1 cellular context compared by ENCODE assay signal in the genomic region with DNA sequence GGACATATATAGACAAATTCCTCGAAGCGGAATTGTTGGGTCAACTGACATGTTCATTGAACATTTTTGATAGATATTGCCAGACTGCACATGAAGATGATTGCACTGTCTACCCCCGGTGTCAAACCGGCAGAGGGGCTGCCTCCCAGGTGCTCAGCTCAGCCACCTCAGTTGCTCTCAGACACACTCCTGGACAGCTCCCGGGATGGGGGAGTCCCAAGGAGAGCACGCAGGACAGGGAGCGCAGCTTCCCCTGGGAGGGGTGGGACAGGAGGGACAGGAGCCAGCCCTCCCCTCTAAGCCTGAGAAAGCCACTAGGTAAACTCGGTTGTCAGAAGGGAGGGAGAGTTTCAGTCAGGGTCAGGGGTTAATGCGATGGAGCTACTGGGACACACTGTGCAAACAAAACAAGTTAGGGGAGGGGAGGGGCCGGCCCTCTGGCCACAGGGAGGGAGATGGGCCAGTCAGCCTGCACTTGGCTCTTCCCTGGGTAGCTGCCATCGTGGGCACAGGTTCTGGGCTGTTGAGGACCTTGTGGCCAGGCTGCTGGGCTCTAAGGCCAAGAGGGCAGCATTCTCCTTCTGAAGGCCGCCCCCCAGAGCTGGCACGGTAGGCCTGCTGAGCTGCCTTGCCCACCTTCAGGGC.
TF ChIP-seq lines count a peak whose summit lies in the region.

No MANE protein-coding gene starts in this region.

TF ChIP-seq in WTC11, 78 proteins besides CTCF, POLR2A, EP300 and RAD21:
- TF ChIP-seq FOXJ3 (CRISPR knock-in tag; IDR thresholded peaks at IDR 0.05; ENCODE audit: borderline replicate concordance): no peak
- no peak for TF ChIP-seq ETV6 (CRISPR knock-in tag; IDR thresholded peaks at IDR 0.05)
- no peak for TF ChIP-seq RORB (CRISPR knock-in tag; IDR thresholded peaks at IDR 0.05)
- TF ChIP-seq MYBL2 (CRISPR knock-in tag; IDR thresholded peaks at IDR 0.05): no peak
- TF ChIP-seq, protein P1, sequence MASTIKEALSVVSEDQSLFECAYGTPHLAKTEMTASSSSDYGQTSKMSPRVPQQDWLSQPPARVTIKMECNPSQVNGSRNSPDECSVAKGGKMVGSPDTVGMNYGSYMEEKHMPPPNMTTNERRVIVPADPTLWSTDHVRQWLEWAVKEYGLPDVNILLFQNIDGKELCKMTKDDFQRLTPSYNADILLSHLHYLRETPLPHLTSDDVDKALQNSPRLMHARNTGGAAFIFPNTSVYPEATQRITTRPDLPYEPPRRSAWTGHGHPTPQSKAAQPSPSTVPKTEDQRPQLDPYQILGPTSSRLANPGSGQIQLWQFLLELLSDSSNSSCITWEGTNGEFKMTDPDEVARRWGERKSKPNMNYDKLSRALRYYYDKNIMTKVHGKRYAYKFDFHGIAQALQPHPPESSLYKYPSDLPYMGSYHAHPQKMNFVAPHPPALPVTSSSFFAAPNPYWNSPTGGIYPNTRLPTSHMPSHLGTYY (CRISPR knock-in tag; IDR thresholded peaks at IDR 0.05): no peak
- no peak for TF ChIP-seq KAT7 (CRISPR knock-in tag; IDR thresholded peaks at IDR 0.05; ENCODE audit: borderline replicate concordance)
- TF ChIP-seq SMAD4 (CRISPR knock-in tag; IDR thresholded peaks at IDR 0.05): no peak
- TF ChIP-seq, protein P2, sequence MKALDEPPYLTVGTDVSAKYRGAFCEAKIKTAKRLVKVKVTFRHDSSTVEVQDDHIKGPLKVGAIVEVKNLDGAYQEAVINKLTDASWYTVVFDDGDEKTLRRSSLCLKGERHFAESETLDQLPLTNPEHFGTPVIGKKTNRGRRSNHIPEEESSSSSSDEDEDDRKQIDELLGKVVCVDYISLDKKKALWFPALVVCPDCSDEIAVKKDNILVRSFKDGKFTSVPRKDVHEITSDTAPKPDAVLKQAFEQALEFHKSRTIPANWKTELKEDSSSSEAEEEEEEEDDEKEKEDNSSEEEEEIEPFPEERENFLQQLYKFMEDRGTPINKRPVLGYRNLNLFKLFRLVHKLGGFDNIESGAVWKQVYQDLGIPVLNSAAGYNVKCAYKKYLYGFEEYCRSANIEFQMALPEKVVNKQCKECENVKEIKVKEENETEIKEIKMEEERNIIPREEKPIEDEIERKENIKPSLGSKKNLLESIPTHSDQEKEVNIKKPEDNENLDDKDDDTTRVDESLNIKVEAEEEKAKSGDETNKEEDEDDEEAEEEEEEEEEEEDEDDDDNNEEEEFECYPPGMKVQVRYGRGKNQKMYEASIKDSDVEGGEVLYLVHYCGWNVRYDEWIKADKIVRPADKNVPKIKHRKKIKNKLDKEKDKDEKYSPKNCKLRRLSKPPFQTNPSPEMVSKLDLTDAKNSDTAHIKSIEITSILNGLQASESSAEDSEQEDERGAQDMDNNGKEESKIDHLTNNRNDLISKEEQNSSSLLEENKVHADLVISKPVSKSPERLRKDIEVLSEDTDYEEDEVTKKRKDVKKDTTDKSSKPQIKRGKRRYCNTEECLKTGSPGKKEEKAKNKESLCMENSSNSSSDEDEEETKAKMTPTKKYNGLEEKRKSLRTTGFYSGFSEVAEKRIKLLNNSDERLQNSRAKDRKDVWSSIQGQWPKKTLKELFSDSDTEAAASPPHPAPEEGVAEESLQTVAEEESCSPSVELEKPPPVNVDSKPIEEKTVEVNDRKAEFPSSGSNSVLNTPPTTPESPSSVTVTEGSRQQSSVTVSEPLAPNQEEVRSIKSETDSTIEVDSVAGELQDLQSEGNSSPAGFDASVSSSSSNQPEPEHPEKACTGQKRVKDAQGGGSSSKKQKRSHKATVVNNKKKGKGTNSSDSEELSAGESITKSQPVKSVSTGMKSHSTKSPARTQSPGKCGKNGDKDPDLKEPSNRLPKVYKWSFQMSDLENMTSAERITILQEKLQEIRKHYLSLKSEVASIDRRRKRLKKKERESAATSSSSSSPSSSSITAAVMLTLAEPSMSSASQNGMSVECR (CRISPR knock-in tag; IDR thresholded peaks at IDR 0.05; ENCODE audit: borderline replicate concordance): no peak
- no peak for TF ChIP-seq RELA (CRISPR knock-in tag; IDR thresholded peaks at IDR 0.05; ENCODE audit: borderline replicate concordance)
- TF ChIP-seq, protein P3, sequence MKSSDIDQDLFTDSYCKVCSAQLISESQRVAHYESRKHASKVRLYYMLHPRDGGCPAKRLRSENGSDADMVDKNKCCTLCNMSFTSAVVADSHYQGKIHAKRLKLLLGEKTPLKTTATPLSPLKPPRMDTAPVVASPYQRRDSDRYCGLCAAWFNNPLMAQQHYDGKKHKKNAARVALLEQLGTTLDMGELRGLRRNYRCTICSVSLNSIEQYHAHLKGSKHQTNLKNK (CRISPR knock-in tag; IDR thresholded peaks at IDR 0.05): no peak
- TF ChIP-seq, protein P4, sequence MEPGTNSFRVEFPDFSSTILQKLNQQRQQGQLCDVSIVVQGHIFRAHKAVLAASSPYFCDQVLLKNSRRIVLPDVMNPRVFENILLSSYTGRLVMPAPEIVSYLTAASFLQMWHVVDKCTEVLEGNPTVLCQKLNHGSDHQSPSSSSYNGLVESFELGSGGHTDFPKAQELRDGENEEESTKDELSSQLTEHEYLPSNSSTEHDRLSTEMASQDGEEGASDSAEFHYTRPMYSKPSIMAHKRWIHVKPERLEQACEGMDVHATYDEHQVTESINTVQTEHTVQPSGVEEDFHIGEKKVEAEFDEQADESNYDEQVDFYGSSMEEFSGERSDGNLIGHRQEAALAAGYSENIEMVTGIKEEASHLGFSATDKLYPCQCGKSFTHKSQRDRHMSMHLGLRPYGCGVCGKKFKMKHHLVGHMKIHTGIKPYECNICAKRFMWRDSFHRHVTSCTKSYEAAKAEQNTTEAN (CRISPR knock-in tag; IDR thresholded peaks at IDR 0.05): no peak
TF ChIP-seq in WTC11: peak in this region for 0.
